Comparison of ENCODE assay signal across 9 cellular contexts in the genomic region with DNA sequence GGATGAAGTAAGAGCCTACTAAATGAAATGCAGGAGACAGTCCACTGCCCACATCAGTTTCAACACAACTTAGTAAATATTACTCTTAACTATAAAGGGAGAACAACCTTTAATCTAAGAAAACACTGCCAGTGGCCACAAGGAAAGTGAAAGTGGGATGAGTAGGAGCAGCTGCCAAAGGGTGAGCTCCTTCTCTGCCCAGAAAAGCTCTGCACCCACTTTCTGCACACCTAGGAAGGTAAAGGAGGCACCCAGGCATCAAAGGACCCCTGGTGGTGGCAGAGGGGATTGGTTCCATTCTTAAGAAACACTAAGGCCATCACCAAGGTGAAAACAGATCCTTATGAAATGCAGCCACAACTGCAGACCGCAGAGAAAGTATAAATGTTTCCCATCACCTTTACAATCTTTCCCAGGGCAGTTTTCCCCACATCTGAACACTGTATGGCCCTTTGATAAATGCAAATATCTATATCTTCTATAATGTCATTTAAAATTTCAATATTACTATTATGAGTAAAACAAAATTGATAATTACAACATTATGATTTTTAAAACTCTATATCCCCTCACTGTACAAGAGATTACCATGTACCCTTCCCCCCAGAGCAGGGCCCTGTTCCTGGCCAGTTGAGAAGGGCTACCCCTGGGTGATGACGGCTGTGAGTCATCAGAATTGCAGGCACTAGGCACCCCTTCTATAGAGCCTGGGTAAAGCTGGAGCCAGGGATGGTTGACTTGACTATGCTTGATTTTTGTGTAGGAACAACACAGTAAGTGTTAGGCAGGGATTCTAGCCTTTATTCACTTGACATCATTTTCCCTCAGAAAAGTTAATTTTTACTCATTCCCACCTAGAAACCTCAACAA.
DNase-seq lines count a peak whose midpoint lies in the region; ATAC-seq, FAIRE-seq and TF ChIP-seq lines count a peak whose summit lies in the region.
"Had no signal": no experiment of that assay in that cellular context is flagged by ENCODE, and none has a peak within 500 bp of the region (broad histone marks: within the 10 kb centered on the region; RNA-seq: fewer than 3 reads in every experiment).

No MANE protein-coding gene starts in this region.

- H3K36me3 ChIP-seq in bronchial epithelial cell (ENCODE audit: control insufficient read depth, insufficient read depth, low read length) (no peaks in the 10 kb centered on the region), stomach (no peaks in the 10 kb centered on the region)

- peak overlapping the region in 3 of 5 donors; percentile 55 to 79 (median 57) for H3K27ac ChIP-seq in stomach

- intact Hi-C loops in stomach (cut with DNase I; ENCODE audit: low total_unique reads): loop anchor here (10.0 kb wide), 1 partner anchor 224 kb away; no protein-coding TSS in a partner anchor

- WGBS in stomach, 5 donors: 88 to 94% (median 91%) methylated on average over 2 of the region's 2 CpGs

- no peak for TF ChIP-seq POLR2A in stomach (IDR thresholded peaks at IDR 0.05)

- FAIRE-seq in bronchial epithelial cell (lab: Jason Lieb, UNC): no peak
- FAIRE-seq: islet of Langerhans had no signal

- TF ChIP-seq EP300 in stomach (IDR thresholded peaks at IDR 0.05): no peak

- H3K4me3 ChIP-seq in bronchial epithelial cell (ENCODE audit: low read depth, low read length): no peak overlapping the region
- no peak overlapping the region for H3K4me3 ChIP-seq in stomach

- no peaks in the 10 kb centered on the region for H3K27me3 ChIP-seq in bronchial epithelial cell (ENCODE audit: control insufficient read depth, insufficient read depth, low read length)
- H3K27me3 ChIP-seq in stomach: no peaks in the 10 kb centered on the region

- peaks cover 0 to 21% (median 8%) of the 10 kb centered on the region in 4 donors for H3K4me1 ChIP-seq in stomach

- DNase-seq in activated gamma-delta T cell treated with Interleukin-2 at 50 U/mL for 16 hours (peak; percentile 73), activated gamma-delta T cell (lab: John Stamatoyannopoulos, UW) (no peak), Kasumi-1 (lab: John Stamatoyannopoulos, UW) (peak; percentile 52 to 57), bronchial epithelial cell (ENCODE audit: low read depth) (peak; percentile 50), myocyte (ENCODE audit: low read depth) (peak; percentile 26), stomach (peak; percentile 75)
- peak; percentile 22 to 45 (median 30) for DNase-seq in activated CD4-positive, CD25-positive, alpha-beta regulatory T cell (lab: John Stamatoyannopoulos, UW)

- TF ChIP-seq CTCF in bronchial epithelial cell (IDR thresholded peaks at IDR 0.05; ENCODE audit: insufficient read depth, low read length, severe bottlenecking): peak; percentile 77
- peak in 5 of 7 experiments; percentile 32 to 75 (median 63) for TF ChIP-seq CTCF in stomach (IDR thresholded peaks at IDR 0.05)

- no peaks in the 10 kb centered on the region for H3K9me3 ChIP-seq in stomach

- ATAC-seq in GM21423 (IDR thresholded peaks at IDR 0.05; ENCODE audit: unreplicated experiment): no peak
